ENCODE assay signal across 9 cellular contexts in genomic region chr14:53963491-53964227, GRCh38. TPM values are rescaled to one million over a fixed set of nuclear protein-coding genes. Genes with fewer than 3 reads are reported as not detected.
DNase-seq lines count a peak whose midpoint lies in the region; ATAC-seq and TF ChIP-seq lines count a peak whose summit lies in the region.
"Had no signal": no experiment of that assay in that cellular context is flagged by ENCODE, and none has a peak within 500 bp of the region (broad histone marks: within the 10 kb centered on the region; RNA-seq: fewer than 3 reads in every experiment).

No MANE protein-coding gene starts in this region.

- peak overlapping the region; percentile 80 for H2AFZ ChIP-seq in PC-3 (ENCODE audit: low read length)
- peak overlapping the region; percentile 54 for H2AFZ ChIP-seq in osteoblast (ENCODE audit: low read length)

- H3K27ac Mint-ChIP-seq in Caco-2 (ENCODE audit: unreplicated experiment): peak overlapping the region; percentile 81
- no peak overlapping the region for H3K27ac Mint-ChIP-seq in CD8-positive, alpha-beta memory T cell
- H3K27ac Mint-ChIP-seq: effector memory CD8-positive, alpha-beta T cell had no signal

- peak overlapping the region; percentile 51 for H3K4me3 ChIP-seq in Caco-2 (ENCODE audit: low read depth, low read length)
- H3K4me3 ChIP-seq in PC-3 (ENCODE audit: low read length): peak overlapping the region; percentile 53
- H3K4me3 ChIP-seq in fibroblast of villous mesenchyme (ENCODE audit: low read depth, low read length): peak overlapping the region; percentile 27
- peak overlapping the region; percentile 53 for H3K4me3 ChIP-seq in osteoblast (ENCODE audit: insufficient read depth, low read length)
- no peak overlapping the region for H3K4me3 ChIP-seq in CD8-positive, alpha-beta memory T cell (ENCODE audit: low read length)

- no peak overlapping the region for H3K27ac ChIP-seq in PC-3 (ENCODE audit: low read length)
- H3K27ac ChIP-seq in osteoblast (ENCODE audit: low read depth, low read length): no peak overlapping the region
- H3K27ac ChIP-seq in CD8-positive, alpha-beta memory T cell (ENCODE audit: low read depth, low read length): no peak overlapping the region

- H3K4me1 Mint-ChIP-seq in Caco-2 (ENCODE audit: low read depth, unreplicated experiment): peaks cover 14% of the 10 kb centered on the region
- H3K4me1 Mint-ChIP-seq in CD8-positive, alpha-beta memory T cell: peaks cover 0 to 9% (median 0%) of the 10 kb centered on the region in 3 donors

- no peak overlapping the region for H3K9ac ChIP-seq in PC-3 (ENCODE audit: low read length)

- H3K36me3 Mint-ChIP-seq in Caco-2 (ENCODE audit: insufficient read depth, unreplicated experiment): no peaks in the 10 kb centered on the region
- no peaks in the 10 kb centered on the region for H3K36me3 Mint-ChIP-seq in CD8-positive, alpha-beta memory T cell

- POLR2A ChIA-PET in Caco-2 (lab: Charles Lee): interaction anchor here (0.7 to 1.7 kb wide), 2 partner anchors 35 to 75 kb away, joined by 3 to 5 read pairs; no protein-coding TSS in a partner anchor
- POLR2A ChIA-PET in PC-3 (lab: Charles Lee; ENCODE audit: unreplicated experiment): interaction anchor here (0.5 to 0.6 kb wide), 2 partner anchors 20 to 379 kb away, joined by 3 to 4 read pairs; no protein-coding TSS in a partner anchor
- POLR2A ChIA-PET in CD8-positive, alpha-beta memory T cell (lab: Charles Lee): no interaction called here

- ATAC-seq in PC-3: peak; percentile 93
- ATAC-seq in GM19328 (IDR thresholded peaks at IDR 0.05; ENCODE audit: unreplicated experiment): no peak
- no peak for ATAC-seq in GM21737 (IDR thresholded peaks at IDR 0.05; ENCODE audit: unreplicated experiment)
- ATAC-seq: effector memory CD8-positive, alpha-beta T cell had no signal

- BruUV-seq in Caco-2 (replicated peaks; lab: Mats Ljungman, UMichigan): no TSS peak
- no TSS peak for BruUV-seq in PC-3 (replicated peaks; lab: Mats Ljungman, UMichigan)

- H3K36me3 ChIP-seq in Caco-2 (ENCODE audit: control insufficient read depth, insufficient read depth, low read length) (no peaks in the 10 kb centered on the region), PC-3 (ENCODE audit: low read depth, low read length) (no peaks in the 10 kb centered on the region), osteoblast (ENCODE audit: insufficient read depth, low read length) (no peaks in the 10 kb centered on the region)
- no peaks in the 10 kb centered on the region for H3K36me3 ChIP-seq in CD8-positive, alpha-beta memory T cell (ENCODE audit: insufficient read depth, low read length)

- peak overlapping the region; percentile 86 for H3K4me3 Mint-ChIP-seq in Caco-2 (ENCODE audit: unreplicated experiment)
- H3K4me3 Mint-ChIP-seq in CD8-positive, alpha-beta memory T cell: peak overlapping the region in 1 of 7 donors; percentile 29
- H3K4me3 Mint-ChIP-seq: effector memory CD8-positive, alpha-beta T cell had no signal

- H3K4me1 ChIP-seq in Caco-2 (peaks cover 14% of the 10 kb centered on the region), PC-3 (ENCODE audit: insufficient read depth, low read length) (peaks cover 5% of the 10 kb centered on the region; the same call in 1 of the 2 replicates), osteoblast (ENCODE audit: insufficient read depth, low read length) (peaks cover 3% of the 10 kb centered on the region)
- no peaks in the 10 kb centered on the region for H3K4me1 ChIP-seq in CD8-positive, alpha-beta memory T cell (ENCODE audit: insufficient read depth, low read length)

- no peaks in the 10 kb centered on the region for H3K9me2 ChIP-seq in PC-3 (replicated peaks; ENCODE audit: low read length)

- H3F3A ChIP-seq in PC-3 (ENCODE audit: low read length, unreplicated experiment): no peaks in the 10 kb centered on the region

- intact Hi-C loops in Caco-2 (cut with micrococcal nuclease; ENCODE audit: unreplicated experiment) (no loop called here), PC-3 (cut with micrococcal nuclease) (no loop called here)

- TF ChIP-seq CTCF in Caco-2 (IDR thresholded peaks at IDR 0.05; ENCODE audit: insufficient read depth in 1 of 2, low read depth in 1 of 2, low read length in 1 of 2, severe bottlenecking in 1 of 2, unreplicated experiment in 1 of 2) (peak in 1 of 2 experiments; percentile 43), PC-3 (conservative IDR thresholded peaks at IDR 0.05; ENCODE audit: low read depth, low read length) (peak; percentile 63), fibroblast of villous mesenchyme (IDR thresholded peaks at IDR 0.05; ENCODE audit: insufficient read depth, low read depth, low read length) (peak; percentile 42), osteoblast (IDR thresholded peaks at IDR 0.05; ENCODE audit: extremely low read depth, low read depth, low read length) (peak; percentile 37)

- no peaks in the 10 kb centered on the region for H3K27me3 Mint-ChIP-seq in Caco-2 (ENCODE audit: insufficient read depth, unreplicated experiment)
- H3K27me3 Mint-ChIP-seq in CD8-positive, alpha-beta memory T cell: peaks cover 29 to 63% of the 10 kb centered on the region in 2 donors

- H4K20me1 ChIP-seq in PC-3 (ENCODE audit: low read length) (no peaks in the 10 kb centered on the region), osteoblast (ENCODE audit: insufficient read depth, low read length) (no peaks in the 10 kb centered on the region)

- no peaks in the 10 kb centered on the region for H3K9me3 Mint-ChIP-seq in Caco-2 (ENCODE audit: unreplicated experiment)
- peaks cover 0 to 7% (median 2%) of the 10 kb centered on the region in 5 donors for H3K9me3 Mint-ChIP-seq in CD8-positive, alpha-beta memory T cell
- H3K9me3 Mint-ChIP-seq: effector memory CD8-positive, alpha-beta T cell had no signal

- H3K79me2 ChIP-seq in PC-3 (ENCODE audit: low read length): no peaks in the 10 kb centered on the region
- no peaks in the 10 kb centered on the region for H3K79me2 ChIP-seq in osteoblast (ENCODE audit: insufficient read depth, low read length)

- H3K27me3 ChIP-seq in Caco-2 (replicated peaks; ENCODE audit: control insufficient read depth, insufficient read depth, low read length) (no peaks in the 10 kb centered on the region), PC-3 (ENCODE audit: low read length) (no peaks in the 10 kb centered on the region), osteoblast (ENCODE audit: insufficient read depth, low read length) (peaks cover 73% of the 10 kb centered on the region)
- H3K27me3 ChIP-seq in CD8-positive, alpha-beta memory T cell (ENCODE audit: insufficient read depth, low read length, poor library complexity, severe bottlenecking): no peaks in the 10 kb centered on the region

- H3K9me3 ChIP-seq in Caco-2 (no peaks in the 10 kb centered on the region), PC-3 (ENCODE audit: low read length) (no peaks in the 10 kb centered on the region), osteoblast (ENCODE audit: low read depth, low read length) (no peaks in the 10 kb centered on the region)
- no peaks in the 10 kb centered on the region for H3K9me3 ChIP-seq in CD8-positive, alpha-beta memory T cell (ENCODE audit: low read length)

- H3K4me2 ChIP-seq in PC-3 (ENCODE audit: low read length) (peak overlapping the region; percentile 80), osteoblast (ENCODE audit: insufficient read depth, low read length) (peak overlapping the region; percentile 61)

- DNase-seq in Caco-2: peak; percentile 75 to 82
- peak; percentile 63 for DNase-seq in PC-3
- no peak for DNase-seq in fibroblast of villous mesenchyme (ENCODE audit: low read depth)
- no peak for DNase-seq in osteoblast (ENCODE audit: insufficient read length, low spot score, missing footprints)
- DNase-seq in CD8-positive, alpha-beta memory T cell: no peak
- no peak for DNase-seq in globus pallidus (ENCODE audit: low spot score)
- DNase-seq: effector memory CD8-positive, alpha-beta T cell had no signal

- CTCF ChIA-PET in Caco-2 (lab: Charles Lee) (interaction anchor here (0.6 to 1.6 kb wide), 4 partner anchors 10 to 81 kb away, joined by 3 to 19 read pairs (median 6); no protein-coding TSS in a partner anchor), PC-3 (lab: Charles Lee) (interaction anchor here (0.6 to 1.1 kb wide), 2 partner anchors 10 to 363 kb away, joined by 3 read pairs; no protein-coding TSS in a partner anchor)
- CTCF ChIA-PET in CD8-positive, alpha-beta memory T cell (lab: Charles Lee): interaction anchor here (1.1 kb wide), 1 partner anchor 10 kb away, joined by 4 read pairs; no protein-coding TSS in a partner anchor

RNA-seq across cellular contexts. Expression of gene BMP4, which starts 7.0 kb away (rescaled TPM):
- total RNA-seq in Caco-2 (2022): 108 and 113 TPM in 2 replicates
- total RNA-seq in PC-3 (2014; rRNA removed): 8.7 and 16.5 TPM in 2 replicates
- 9.9 and 11.0 TPM in 2 replicates for total RNA-seq in fibroblast of villous mesenchyme
- total RNA-seq in osteoblast: 6.8 and 7.6 TPM in 2 replicates
- under 1 TPM in 1 of 2 experiments, not detected in 1; 0.20 TPM for total RNA-seq in CD8-positive, alpha-beta memory T cell
- polyA plus RNA-seq in CD8-positive, alpha-beta memory T cell: not detected

Comparison
In these comparisons a context has a peak if more than half of its experiments do, and no peak if none do; other contexts are left out.
1. DNase-seq: peak in Caco-2 (2 of 2) and PC-3 (single experiment); none in fibroblast of villous mesenchyme (single experiment), osteoblast (single experiment), CD8-positive, alpha-beta memory T cell (0 of 5) and globus pallidus (single experiment).